In genomic region chr7:107078517-107078966, GRCh38 we compare ENCODE assay signal across 10 cellular contexts. TPM values are rescaled to one million over a fixed set of nuclear protein-coding genes. Genes with fewer than 3 reads are reported as not detected.
DNase-seq lines count a peak whose midpoint lies in the region; ATAC-seq, FAIRE-seq and TF ChIP-seq lines count a peak whose summit lies in the region.
"Had no signal": no experiment of that assay in that cellular context is flagged by ENCODE, and none has a peak within 500 bp of the region (broad histone marks: within the 10 kb centered on the region; RNA-seq: fewer than 3 reads in every experiment).

No MANE protein-coding gene starts in this region.

- DNase-seq in Daoy (ENCODE audit: low read depth): peak; percentile 85
- peak; percentile 61 for DNase-seq in NCI-H1105 treated with DMSO at 0.1 percent for 48 hours (lab: John Stamatoyannopoulos, UW)
- DNase-seq in K562 (ENCODE audit: extremely low read depth in 1 of 4, low spot score in 3 of 4): peak; percentile 49 to 74 (median 61)
- DNase-seq in mesenchymal stem cell: peak; percentile 76
- no peak for DNase-seq in amygdala (lab: John Stamatoyannopoulos, UW)
- no peak for DNase-seq in activated CD4-positive, CD25-positive, alpha-beta regulatory T cell (lab: John Stamatoyannopoulos, UW)
- no peak for DNase-seq in GOT3 (lab: John Stamatoyannopoulos, UW)

- no peak overlapping the region for H3K14ac ChIP-seq in mesenchymal stem cell (ENCODE audit: low read length in 2 of 2)

- no peak overlapping the region for H2BK120ac ChIP-seq in mesenchymal stem cell (ENCODE audit: low read depth, low read length)

- no peak overlapping the region for H4K8ac ChIP-seq in mesenchymal stem cell (ENCODE audit: low read length)

- H3K4me3 ChIP-seq in K562 (no peak overlapping the region), mesenchymal stem cell (ENCODE audit: insufficient read depth in 1 of 2, low read depth in 1 of 2, low read length in 2 of 2) (no peak overlapping the region)
- H3K4me3 ChIP-seq: SJSA1 had no signal

- no peak overlapping the region for H3K18ac ChIP-seq in mesenchymal stem cell (ENCODE audit: low read depth in 1 of 2, low read length in 2 of 2)

- CTCF ChIA-PET in K562 (lab: Yijun Ruan, JAX; ENCODE audit: low intra/inter-chr PET ratio): no interaction called here

- H3K9ac ChIP-seq in K562 (ENCODE audit: insufficient read depth in 1 of 2, low read depth in 2 of 2, low read length in 2 of 2) (peak overlapping the region in 1 of 2 experiments; percentile 41; a peak in 2 of 4 replicates), mesenchymal stem cell (ENCODE audit: low read length) (no peak overlapping the region)

- H3K27me3 ChIP-seq in K562 (ENCODE audit: control insufficient read depth in 2 of 2, insufficient read depth in 2 of 2, low read length in 2 of 2): no peaks in the 10 kb centered on the region
- H3K27me3 ChIP-seq in mesenchymal stem cell (ENCODE audit: control insufficient read depth in 1 of 2, insufficient read depth in 1 of 2, low read length in 2 of 2): no peaks in the 10 kb centered on the region
- H3K27me3 ChIP-seq: neutrophil had no signal

- no peak overlapping the region for H3K4ac ChIP-seq in mesenchymal stem cell (ENCODE audit: low read depth in 1 of 2, low read length in 2 of 2)

- no peak overlapping the region for H3K23ac ChIP-seq in mesenchymal stem cell (ENCODE audit: low read length in 2 of 2)

- H3K27ac ChIP-seq in K562 (ENCODE audit: extremely low read depth, low read depth, low read length) (peak overlapping the region; percentile 65), mesenchymal stem cell (ENCODE audit: low read length, poor library complexity, severe bottlenecking) (no peak overlapping the region)
- H3K27ac ChIP-seq: neutrophil, SJSA1 had no signal

- H3K79me2 ChIP-seq in K562 (ENCODE audit: control insufficient read depth, insufficient read depth, low read length): peaks cover 83% of the 10 kb centered on the region

- H2AFZ ChIP-seq in K562 (ENCODE audit: low read depth, low read length) (no peak overlapping the region; the same call in 1 of the 2 replicates), mesenchymal stem cell (ENCODE audit: low read depth, low read length) (no peak overlapping the region)

- no peak for TF ChIP-seq RAD21 in K562 (CRISPR knock-in tag; conservative IDR thresholded peaks at IDR 0.05 in 1 of 2, IDR thresholded peaks at IDR 0.05 in 1 of 2)

- H3K4me1 ChIP-seq in K562 (replicated peaks in 1 of 2; ENCODE audit: control insufficient read depth in 2 of 2, insufficient read depth in 2 of 2, low read length in 2 of 2) (peaks cover 27 to 64% of the 10 kb centered on the region in 2 experiments), mesenchymal stem cell (ENCODE audit: control insufficient read depth, insufficient read depth, low read depth, low read length) (no peaks in the 10 kb centered on the region)
- H3K4me1 ChIP-seq: SJSA1 had no signal

- ATAC-seq in K562 (peak; percentile 33), esophagus mucosa (no peak)

- in situ Hi-C loops in K562 (cut with MboI): no loop called here

- POLR2A ChIA-PET in K562 (lab: Yijun Ruan, JAX): interaction anchor here (1.0 to 7.9 kb wide), 9 partner anchors 9 to 91 kb away, joined by 3 to 44 read pairs (median 4); partner anchors contain the start of gene HBP1

- H4K91ac ChIP-seq in mesenchymal stem cell (ENCODE audit: low read length): no peak overlapping the region

- TF ChIP-seq POLR2A in K562 (conservative IDR thresholded peaks at IDR 0.05): no peak

- H3K9me3 ChIP-seq in K562 (replicated peaks; ENCODE audit: control insufficient read depth, insufficient read depth, low read depth, low read length): no peaks in the 10 kb centered on the region
- no peaks in the 10 kb centered on the region for H3K9me3 ChIP-seq in mesenchymal stem cell (ENCODE audit: control insufficient read depth, low read length)
- H3K9me3 ChIP-seq: neutrophil, SJSA1 had no signal

- intact Hi-C loops in K562 (cut with micrococcal nuclease): loop anchor here (2.0 to 5.0 kb wide), 3 partner anchors 32 to 131 kb away; no protein-coding TSS in a partner anchor

- H2BK12ac ChIP-seq in mesenchymal stem cell (ENCODE audit: low read length in 2 of 2): no peak overlapping the region

- H3K36me3 ChIP-seq in K562 (ENCODE audit: control insufficient read depth, insufficient read depth, low read length) (peaks cover 16% of the 10 kb centered on the region; the same call in 2 of the 3 replicates), mesenchymal stem cell (ENCODE audit: control insufficient read depth in 1 of 2, insufficient read depth in 2 of 2, low read depth in 1 of 2, low read length in 2 of 2) (no peaks in the 10 kb centered on the region)
- H3K36me3 ChIP-seq: neutrophil, SJSA1 had no signal

- peak; percentile 60 for FAIRE-seq in K562 (lab: Jason Lieb, UNC)

- WGBS in K562 (ENCODE audit: insufficient coverage, low coverage, missing lambda C conversion rate): 18% methylated on average over 2 of the region's 2 CpGs
- WGBS in mesenchymal stem cell: 77% methylated on average over 2 of the region's 2 CpGs

- H2BK15ac ChIP-seq in mesenchymal stem cell (ENCODE audit: low read depth, poor library complexity, severe bottlenecking): no peak overlapping the region

- BruUV-seq in K562 (replicated peaks; lab: Mats Ljungman, UMichigan): no TSS peak

- no peak overlapping the region for H2BK5ac ChIP-seq in mesenchymal stem cell (ENCODE audit: low read depth, low read length, poor library complexity, severe bottlenecking)

- no peak overlapping the region for H2AK5ac ChIP-seq in mesenchymal stem cell (ENCODE audit: low read length, severe bottlenecking)

- H4K20me1 ChIP-seq in K562 (replicated peaks; ENCODE audit: control insufficient read depth, insufficient read depth, low read length): no peaks in the 10 kb centered on the region; the same call in 1 of the 2 replicates

- no peaks in the 10 kb centered on the region for H3K79me1 ChIP-seq in mesenchymal stem cell (replicated peaks; ENCODE audit: low read length, poor library complexity, severe bottlenecking)

- peak overlapping the region; percentile 75 for H3K4me2 ChIP-seq in K562 (ENCODE audit: insufficient read depth, low read length)
- H3K4me2 ChIP-seq in mesenchymal stem cell (ENCODE audit: low read length, poor library complexity, severe bottlenecking): no peak overlapping the region

- peaks cover 3% of the 10 kb centered on the region for H3K9me1 ChIP-seq in K562 (ENCODE audit: control insufficient read depth, insufficient read depth, low read length)

- TF ChIP-seq CTCF in K562 (IDR thresholded peaks at IDR 0.05 in 2 of 3, conservative IDR thresholded peaks at IDR 0.05 in 1 of 3; ENCODE audit: insufficient read depth in 2 of 3, low read depth in 1 of 3, low read length in 3 of 3): no peak

- no peak for TF ChIP-seq EP300 in K562 (IDR thresholded peaks at IDR 0.05; ENCODE audit: low read length)

TF ChIP-seq in K562, 482 proteins besides CTCF, POLR2A, EP300 and RAD21 (continues in another document):
- TF ChIP-seq ZNF695 (CRISPR knock-in tag; IDR thresholded peaks at IDR 0.05): no peak
- TF ChIP-seq FOSL1 (tag; conservative IDR thresholded peaks at IDR 0.05): peak; percentile 68
- TF ChIP-seq MAZ (CRISPR knock-in tag; conservative IDR thresholded peaks at IDR 0.05 in 1 of 2, IDR thresholded peaks at IDR 0.05 in 1 of 2): peak in 1 of 2 experiments; percentile 11; a peak in 1 of 4 replicates
- no peak for TF ChIP-seq RBM25 (IDR thresholded peaks at IDR 0.05; ENCODE audit: low read depth, low read length, severe bottlenecking)
- TF ChIP-seq ZNF586 (CRISPR knock-in tag; conservative IDR thresholded peaks at IDR 0.05): no peak
- no peak for TF ChIP-seq JUND (IDR thresholded peaks at IDR 0.05; ENCODE audit: borderline replicate concordance, low read depth, low read length)
- 0 out of 3 replicates have a peak, but pooled peaks have one; percentile 9 for TF ChIP-seq JUND (tag; IDR thresholded peaks at IDR 0.05; ENCODE audit: borderline replicate concordance, low read depth, low read length)
- TF ChIP-seq NR2F6 (CRISPR knock-in tag; IDR thresholded peaks at IDR 0.05): no peak
- TF ChIP-seq ZNF830 (CRISPR knock-in tag; IDR thresholded peaks at IDR 0.05): peak; percentile 81; the same call in 1 of the 2 replicates
- 0 out of 2 replicates have a peak, but pooled peaks have one; percentile 21 for TF ChIP-seq ZNF311 (CRISPR knock-in tag; IDR thresholded peaks at IDR 0.05)
- TF ChIP-seq ZNF12 (CRISPR knock-in tag; IDR thresholded peaks at IDR 0.05): peak; percentile 95
- no peak for TF ChIP-seq SMAD2 (IDR thresholded peaks at IDR 0.05; ENCODE audit: low read depth, low read length)

RNA-seq across cellular contexts. Expression of gene PRKAR2B, which starts 34.0 kb away (rescaled TPM):
- 7.7 and 12.3 TPM in 2 replicates for total RNA-seq in Daoy (2014; rRNA removed; shearing (Covaris generic))
- total RNA-seq in K562 (2011; cell fraction: chromatin; rRNA removed; ENCODE audit: low replicate concordance): 16.3 and 57.4 TPM in 2 replicates
- 14.3 and 18.3 TPM in 2 replicates for total RNA-seq in K562 (2011; cell fraction: nucleolus; rRNA removed)
- 31.1 and 47.5 TPM in 2 replicates for total RNA-seq in K562 (2011; cell fraction: nucleoplasm; rRNA removed)
- 107 and 108 TPM in 2 replicates for total RNA-seq in K562 (2014; rRNA removed)
- total RNA-seq in K562 (2014; rRNA removed; fragmentation: Illumina TruSeq; extraction: Trizol): 156 and 172 TPM in 2 replicates
- total RNA-seq in K562 (2015; rRNA removed; fragmentation: Illumina TruSeq; extraction: Trizol): 131 and 138 TPM in 2 replicates
- total RNA-seq in K562 (2021): 115 and 129 TPM in 2 replicates
- 122 and 173 TPM in 2 replicates for polyA plus RNA-seq in K562 (2011; rRNA removed)
- 29.4 and 57.2 TPM in 2 replicates for polyA plus RNA-seq in K562 (2011; cell fraction: cytosol; rRNA removed)
- 17.3 and 27.3 TPM in 2 replicates for polyA plus RNA-seq in K562 (2011; cell fraction: nucleus; rRNA removed)
- polyA plus RNA-seq in K562 (2012): 79.6 and 100 TPM in 2 replicates
- 117 and 140 TPM in 2 replicates for polyA plus RNA-seq in K562 (2014; fragmentation: Illumina TruSeq; extraction: Trizol)
- 10 to 100 TPM; 59.0 to 65.4 TPM for polyA plus RNA-seq in K562 (2014; fragmentation: Nextera tagmentation; extraction: Ambion mirVana)
- polyA plus RNA-seq in K562 (2014; rRNA removed): 77.1 and 86.2 TPM in 2 replicates
- 205 and 212 TPM in 2 replicates for polyA minus RNA-seq in K562 (2011; rRNA and poly(A)+ RNA removed)
- polyA minus RNA-seq in K562 (2011; cell fraction: cytosol; rRNA and poly(A)+ RNA removed): 96.1 and 101 TPM in 2 replicates
- 19.3 and 36.1 TPM in 2 replicates for polyA minus RNA-seq in K562 (2011; cell fraction: nucleus; rRNA and poly(A)+ RNA removed)
- polyA plus RNA-seq in mesenchymal stem cell (2013, experiment 1 of 2): 37.8 TPM
- polyA plus RNA-seq in mesenchymal stem cell (2013, experiment 2 of 2): 39.8 TPM
- total RNA-seq in esophagus mucosa: 1.2 TPM

Comparison
In these comparisons a context has a peak if more than half of its experiments do, and no peak if none do; other contexts are left out.
1. DNase-seq: peak in Daoy (single experiment), NCI-H1105 treated with DMSO at 0.1 percent for 48 hours (single experiment), K562 (4 of 4) and mesenchymal stem cell (single experiment); none in amygdala (0 of 56), activated CD4-positive, CD25-positive, alpha-beta regulatory T cell (0 of 4) and GOT3 (single experiment).